15 cellular contexts compared by ENCODE assay signal in genomic region chr20:48799315-48800105, GRCh38. TPM values are rescaled to one million over a fixed set of nuclear protein-coding genes. Genes with fewer than 3 reads are reported as not detected.
A peak's percentile ranks its signal among the peaks of the same experiment; 100 is the strongest.
DNase-seq lines count a peak whose midpoint lies in the region; ATAC-seq and TF ChIP-seq lines count a peak whose summit lies in the region.
"Had no signal": no experiment of that assay in that cellular context is flagged by ENCODE, and none has a peak within 500 bp of the region (broad histone marks: within the 10 kb centered on the region; RNA-seq: fewer than 3 reads in every experiment).

No MANE protein-coding gene starts in this region.

- no peak overlapping the region for H3K4me3 Mint-ChIP-seq in stimulated activated naive CD8-positive, alpha-beta T cell treated with anti-CD3 and anti-CD28 coated beads, Interleukin-15, Interleukin-2, amounts not matched to agents 100 ng/mL and 50 ng/mL, for 24 hours
- no peak overlapping the region for H3K4me3 Mint-ChIP-seq in activated B cell treated with CpG ODN at 0.5 μM for 24 hours
- peak overlapping the region; percentile 36 for H3K4me3 Mint-ChIP-seq in natural killer cell treated with Interleukin-12 subunit alpha and Interleukin-12 subunit beta and Interleukin-15 and Interleukin-18, amount 100 ng/mL, for 72 hours
- H3K4me3 Mint-ChIP-seq: activated T-cell treated with anti-CD3 and anti-CD28 coated beads, Interleukin-2, amount 50 U/mL, for 4 hours had no signal

- H3K27ac Mint-ChIP-seq in stimulated activated naive CD8-positive, alpha-beta T cell treated with anti-CD3 and anti-CD28 coated beads, Interleukin-15, Interleukin-2, amounts not matched to agents 100 ng/mL and 50 ng/mL, for 24 hours = peak overlapping the region; percentile 74
- peak overlapping the region; percentile 53 for H3K27ac Mint-ChIP-seq in activated B cell treated with CpG ODN at 0.5 μM for 24 hours
- H3K27ac Mint-ChIP-seq in natural killer cell treated with Interleukin-12 subunit alpha and Interleukin-12 subunit beta and Interleukin-15 and Interleukin-18, amount 100 ng/mL, for 72 hours = peak overlapping the region; percentile 58 to 89

- ATAC-seq in stimulated activated naive CD8-positive, alpha-beta T cell treated with anti-CD3 and anti-CD28 coated beads, Interleukin-15, Interleukin-2, amounts not matched to agents 100 U/mL and 50 U/mL, for 24 hours = no peak
- ATAC-seq in activated B cell treated with CpG ODN at 0.5 μM for 24 hours (ENCODE audit: low read depth) (no peak), GM18907 (IDR thresholded peaks at IDR 0.05; ENCODE audit: unreplicated experiment) (no peak)
- ATAC-seq in natural killer cell treated with Interleukin-12 subunit alpha and Interleukin-12 subunit beta and Interleukin-15 and Interleukin-18, amount 100 ng/mL, for 72 hours = no peak
- ATAC-seq: activated T-cell treated with anti-CD3 and anti-CD28 coated beads, Interleukin-2, amount 50 U/mL, for 4 hours had no signal

- no peak for TF ChIP-seq CTCF in activated B cell treated with CpG ODN at 0.5 μM for 24 hours (IDR thresholded peaks at IDR 0.05)

- DNase-seq in stimulated activated naive CD8-positive, alpha-beta T cell treated with anti-CD3 and anti-CD28 coated beads, Interleukin-15, Interleukin-2, amounts not matched to agents 100 U/mL and 50 U/mL, for 24 hours = no peak
- DNase-seq in activated B cell treated with CpG ODN at 0.5 μM for 24 hours (no peak), NCI-H82 (lab: John Stamatoyannopoulos, UW) (no peak), HEK293T (ENCODE audit: extremely low spot score) (no peak), NCI-H69 (lab: John Stamatoyannopoulos, UW) (no peak)
- no peak for DNase-seq in natural killer cell treated with Interleukin-12 subunit alpha and Interleukin-12 subunit beta and Interleukin-15 and Interleukin-18, amount 100 ng/mL, for 72 hours (ENCODE audit: low spot score)
- DNase-seq: activated CD4-positive, alpha-beta T cell treated with anti-CD3 and anti-CD28 coated beads, Interleukin-2, amount 50 U/mL, for 1 hour; activated T-cell treated with anti-CD3 and anti-CD28 coated beads, Interleukin-2, amount 50 U/mL, for 4 hours; GDM1; GOT3; left ventricle myocardium superior; NCI-H187 treated with DMSO at 0.1 percent for 48 hours; NCI-H524 had no signal

- peaks cover 10% of the 10 kb centered on the region for H3K36me3 Mint-ChIP-seq in stimulated activated naive CD8-positive, alpha-beta T cell treated with anti-CD3 and anti-CD28 coated beads, Interleukin-15, Interleukin-2, amounts not matched to agents 100 ng/mL and 50 ng/mL, for 24 hours (ENCODE audit: low read depth)
- peaks cover 20% of the 10 kb centered on the region for H3K36me3 Mint-ChIP-seq in activated B cell treated with CpG ODN at 0.5 μM for 24 hours (ENCODE audit: low read depth)
- peaks cover 7% of the 10 kb centered on the region for H3K36me3 Mint-ChIP-seq in natural killer cell treated with Interleukin-12 subunit alpha and Interleukin-12 subunit beta and Interleukin-15 and Interleukin-18, amount 100 ng/mL, for 72 hours

- no peaks in the 10 kb centered on the region for H3K27me3 Mint-ChIP-seq in stimulated activated naive CD8-positive, alpha-beta T cell treated with anti-CD3 and anti-CD28 coated beads, Interleukin-15, Interleukin-2, amounts not matched to agents 100 ng/mL and 50 ng/mL, for 24 hours
- no peaks in the 10 kb centered on the region for H3K27me3 Mint-ChIP-seq in activated B cell treated with CpG ODN at 0.5 μM for 24 hours
- no peaks in the 10 kb centered on the region for H3K27me3 Mint-ChIP-seq in natural killer cell treated with Interleukin-12 subunit alpha and Interleukin-12 subunit beta and Interleukin-15 and Interleukin-18, amount 100 ng/mL, for 72 hours

- H3K9me3 Mint-ChIP-seq in stimulated activated naive CD8-positive, alpha-beta T cell treated with anti-CD3 and anti-CD28 coated beads, Interleukin-15, Interleukin-2, amounts not matched to agents 100 ng/mL and 50 ng/mL, for 24 hours = no peaks in the 10 kb centered on the region
- no peaks in the 10 kb centered on the region for H3K9me3 Mint-ChIP-seq in activated B cell treated with CpG ODN at 0.5 μM for 24 hours
- peaks cover 4% of the 10 kb centered on the region for H3K9me3 Mint-ChIP-seq in natural killer cell treated with Interleukin-12 subunit alpha and Interleukin-12 subunit beta and Interleukin-15 and Interleukin-18, amount 100 ng/mL, for 72 hours
- H3K9me3 Mint-ChIP-seq: activated T-cell treated with anti-CD3 and anti-CD28 coated beads, Interleukin-2, amount 50 U/mL, for 4 hours had no signal

- peaks cover 79% of the 10 kb centered on the region for H3K4me1 Mint-ChIP-seq in stimulated activated naive CD8-positive, alpha-beta T cell treated with anti-CD3 and anti-CD28 coated beads, Interleukin-15, Interleukin-2, amounts not matched to agents 100 ng/mL and 50 ng/mL, for 24 hours (ENCODE audit: low read depth)
- H3K4me1 Mint-ChIP-seq in activated B cell treated with CpG ODN at 0.5 μM for 24 hours = peaks cover 83% of the 10 kb centered on the region
- peaks cover 66 to 71% of the 10 kb centered on the region in 2 donors for H3K4me1 Mint-ChIP-seq in natural killer cell treated with Interleukin-12 subunit alpha and Interleukin-12 subunit beta and Interleukin-15 and Interleukin-18, amount 100 ng/mL, for 72 hours (ENCODE audit: low read depth in 2 of 2)

- POLR2A ChIA-PET in activated B cell treated with CpG ODN at 0.5 μM for 24 hours (lab: Charles Lee) (interaction anchor here (2.9 kb wide), 1 partner anchor 10 kb away, joined by 12 read pairs; no protein-coding TSS in a partner anchor), HEK293T (lab: Yijun Ruan, JAX) (no interaction called here)

- intact Hi-C loops in activated B cell treated with CpG ODN at 0.5 μM for 24 hours (cut with micrococcal nuclease) = loop anchor here (2.0 kb wide), 1 partner anchor 15 kb away; no protein-coding TSS in a partner anchor

- CTCF ChIA-PET in activated B cell treated with CpG ODN at 0.5 μM for 24 hours (lab: Charles Lee) (interaction anchor here (0.9 kb wide), 1 partner anchor 113 kb away, joined by 3 read pairs; no protein-coding TSS in a partner anchor), HEK293T (lab: Yijun Ruan, JAX) (no interaction called here)

TF ChIP-seq in HEK293T, 16 proteins besides CTCF, POLR2A, EP300 and RAD21:
- TF ChIP-seq NFRKB (IDR thresholded peaks at IDR 0.05) (no peak), ZNF384 (IDR thresholded peaks at IDR 0.05) (no peak), L3MBTL2 (conservative IDR thresholded peaks at IDR 0.05) (no peak), BHLHE40 (IDR thresholded peaks at IDR 0.05; ENCODE audit: borderline replicate concordance) (no peak), FOXK2 (IDR thresholded peaks at IDR 0.05) (no peak)

RNA-seq across cellular contexts. Expression of gene PREX1, which starts 28.3 kb away (rescaled TPM):
- total RNA-seq in activated B cell treated with CpG ODN at 0.5 μM for 24 hours = 65.0 and 71.4 TPM in 2 replicates
- total RNA-seq in natural killer cell treated with Interleukin-12 subunit alpha and Interleukin-12 subunit beta and Interleukin-15 and Interleukin-18, amount 100 ng/mL, for 72 hours = 100 to 1,000 TPM; 132 to 167 TPM
